ENCODE assay signal across 18 cellular contexts in the genomic region with DNA sequence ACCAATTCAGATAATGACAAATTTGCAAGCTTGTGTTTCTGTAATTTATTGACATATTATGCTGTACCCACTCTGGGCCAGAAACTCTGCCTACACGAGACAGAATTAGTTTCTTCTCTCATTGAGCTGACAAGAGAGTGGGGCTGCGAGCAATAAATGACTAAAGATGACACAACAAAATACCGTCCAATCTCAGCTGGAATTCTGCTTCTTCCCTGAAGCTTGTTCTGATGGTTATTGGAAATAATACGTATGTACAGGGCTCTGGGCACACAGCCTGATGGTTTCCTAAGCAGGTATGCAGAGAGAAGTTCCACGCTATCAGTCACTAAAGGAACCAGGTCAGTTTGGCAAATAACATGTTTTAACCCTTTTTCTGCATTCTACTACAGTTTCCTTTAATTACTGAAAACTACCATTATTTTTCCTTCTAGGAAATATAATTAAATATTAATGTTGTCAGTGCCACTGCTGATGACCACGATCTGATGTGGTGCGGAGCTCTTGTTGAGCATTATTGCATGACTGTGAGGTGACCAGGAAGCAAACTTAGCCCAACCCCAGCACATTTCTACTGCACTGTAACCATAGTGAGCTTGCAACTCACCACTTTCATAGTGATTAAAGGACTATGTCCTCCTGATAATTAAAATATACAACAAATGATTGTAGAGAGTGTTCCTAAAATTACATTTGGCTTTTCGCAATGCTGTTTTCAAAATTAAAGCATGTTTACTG.
DNase-seq lines count a peak whose midpoint lies in the region; ATAC-seq and TF ChIP-seq lines count a peak whose summit lies in the region.
"Had no signal": no experiment of that assay in that cellular context is flagged by ENCODE, and none has a peak within 500 bp of the region (broad histone marks: within the 10 kb centered on the region; RNA-seq: fewer than 3 reads in every experiment).

No MANE protein-coding gene starts in this region.

- no peak overlapping the region for H2AFZ ChIP-seq in GM23338

- no peaks in the 10 kb centered on the region for H3K4me1 ChIP-seq in GM23338 (ENCODE audit: insufficient read depth)
- H3K4me1 ChIP-seq in heart right ventricle = peaks cover 0 to 17% (median 0%) of the 10 kb centered on the region in 9 donors
- peaks cover 0 to 34% (median 7%) of the 10 kb centered on the region in 4 donors for H3K4me1 ChIP-seq in right lobe of liver
- peaks cover 0 to 20% (median 10%) of the 10 kb centered on the region in 3 donors for H3K4me1 ChIP-seq in skeletal muscle tissue (ENCODE audit: control insufficient read depth in 3 of 3, insufficient read depth in 3 of 3, low read length in 3 of 3)

- H3K79me2 ChIP-seq in GM23338 (replicated peaks; ENCODE audit: insufficient read depth) = no peaks in the 10 kb centered on the region

- H3K4me3 Mint-ChIP-seq in GM23338 = no peak overlapping the region
- H3K4me3 Mint-ChIP-seq: B cell; CD4-positive, CD25-positive, alpha-beta regulatory T cell had no signal

- DNase-seq in GM23338 (ENCODE audit: low spot score) = no peak
- DNase-seq in heart right ventricle = no peak
- DNase-seq in right lobe of liver = peak in 2 of 3 donors; percentile 29 to 66
- DNase-seq in NCI-H1048 (lab: John Stamatoyannopoulos, UW) = no peak
- no peak for DNase-seq in putamen (ENCODE audit: low spot score)
- DNase-seq in stimulated activated naive CD8-positive, alpha-beta T cell treated with anti-CD3 and anti-CD28 coated beads, Interleukin-15, Interleukin-2, amounts not matched to agents 100 U/mL and 50 U/mL, for 24 hours = no peak
- DNase-seq: ACHN; Calu3; CD4-positive, CD25-positive, alpha-beta regulatory T cell; NCI-H1417; NCI-H187 treated with DMSO at 0.1 percent for 48 hours; NCI-H446; NCI-H748 treated with DMSO at 0.1 percent for 48 hours; OCI-M1 had no signal

- H3F3A ChIP-seq in GM23338 (replicated peaks; ENCODE audit: low read depth) = no peaks in the 10 kb centered on the region

- H3K4me3 ChIP-seq in GM23338 = no peak overlapping the region
- H3K4me3 ChIP-seq in heart right ventricle = no peak overlapping the region
- H3K4me3 ChIP-seq in right lobe of liver = no peak overlapping the region
- peak overlapping the region in 1 of 3 donors; percentile 34 for H3K4me3 ChIP-seq in skeletal muscle tissue (ENCODE audit: low read length in 3 of 3)

- peaks cover 9% of the 10 kb centered on the region; the same call in 2 of the 3 replicates for H3K36me3 Mint-ChIP-seq in GM23338 (ENCODE audit: low read depth)

- peaks cover 5% of the 10 kb centered on the region; the same call in 2 of the 3 replicates for H3K9me3 Mint-ChIP-seq in GM23338

- H3K9me3 ChIP-seq in heart right ventricle (no peaks in the 10 kb centered on the region), right lobe of liver (no peaks in the 10 kb centered on the region), skeletal muscle tissue (ENCODE audit: control insufficient read depth in 3 of 3, low read length in 3 of 3) (no peaks in the 10 kb centered on the region)

- H3K9ac ChIP-seq in skeletal muscle tissue (ENCODE audit: low read depth in 1 of 3, low read length in 3 of 3) = peak overlapping the region in 1 of 3 donors; percentile 45

- TF ChIP-seq POLR2A in right lobe of liver (IDR thresholded peaks at IDR 0.05) = no peak

- no peak overlapping the region for H3K4me2 ChIP-seq in GM23338

- ATAC-seq in GM23338 (no peak), heart right ventricle (peak in 5 of 8 donors; percentile 65 to 82 (median 77)), right lobe of liver (peak; percentile 59 to 71 (median 64))
- ATAC-seq in stimulated activated naive CD8-positive, alpha-beta T cell treated with anti-CD3 and anti-CD28 coated beads, Interleukin-15, Interleukin-2, amounts not matched to agents 100 U/mL and 50 U/mL, for 24 hours = no peak
- ATAC-seq: HCT116 had no signal

- intact Hi-C loops in heart right ventricle (cut with DNase I) (loop anchor here in 1 of 10 donors (10.0 kb wide), 1 partner anchor 92 kb away; no protein-coding TSS in a partner anchor), right lobe of liver (cut with DNase I) (no loop called here)

- TF ChIP-seq CTCF in GM23338 (conservative IDR thresholded peaks at IDR 0.05; ENCODE audit: low read depth in 2 of 2) = no peak
- no peak for TF ChIP-seq CTCF in heart right ventricle (IDR thresholded peaks at IDR 0.05)
- no peak for TF ChIP-seq CTCF in right lobe of liver (IDR thresholded peaks at IDR 0.05)

- no peaks in the 10 kb centered on the region for H3K9me2 ChIP-seq in GM23338 (ENCODE audit: insufficient read depth)

- no peaks in the 10 kb centered on the region for H3K27me3 Mint-ChIP-seq in GM23338 (ENCODE audit: insufficient read depth, low read depth, poor library complexity)
- H3K27me3 Mint-ChIP-seq: B cell; CD4-positive, CD25-positive, alpha-beta regulatory T cell had no signal

- peaks cover 7% of the 10 kb centered on the region; the same call in 2 of the 3 replicates for H3K4me1 Mint-ChIP-seq in GM23338
- H3K4me1 Mint-ChIP-seq: B cell had no signal

- no peaks in the 10 kb centered on the region for H3K27me3 ChIP-seq in GM23338 (ENCODE audit: insufficient read depth)
- H3K27me3 ChIP-seq in heart right ventricle = no peaks in the 10 kb centered on the region
- no peaks in the 10 kb centered on the region for H3K27me3 ChIP-seq in right lobe of liver
- H3K27me3 ChIP-seq in skeletal muscle tissue (ENCODE audit: control insufficient read depth in 3 of 3, insufficient read depth in 3 of 3, low read length in 3 of 3) = no peaks in the 10 kb centered on the region

- H3K27ac ChIP-seq in GM23338 (ENCODE audit: low read depth) (peak overlapping the region; percentile 7; the same call in 1 of the 2 replicates), heart right ventricle (peak overlapping the region in 7 of 10 donors; percentile 0 to 56 (median 41)), right lobe of liver (peak overlapping the region; percentile 3 to 58 (median 41)), skeletal muscle tissue (ENCODE audit: low read depth, low read length) (peak overlapping the region; percentile 83)
- H3K27ac ChIP-seq: HL-60 had no signal

- no peak overlapping the region for H3K27ac Mint-ChIP-seq in GM23338
- H3K27ac Mint-ChIP-seq: B cell; CD4-positive, CD25-positive, alpha-beta regulatory T cell had no signal

- no peaks in the 10 kb centered on the region for H4K20me1 ChIP-seq in GM23338 (replicated peaks; ENCODE audit: insufficient read depth)

- no peaks in the 10 kb centered on the region for H3K36me3 ChIP-seq in GM23338 (ENCODE audit: insufficient read depth)
- no peaks in the 10 kb centered on the region for H3K36me3 ChIP-seq in heart right ventricle
- H3K36me3 ChIP-seq in right lobe of liver = no peaks in the 10 kb centered on the region
- no peaks in the 10 kb centered on the region for H3K36me3 ChIP-seq in skeletal muscle tissue (ENCODE audit: control insufficient read depth in 3 of 3, insufficient read depth in 3 of 3, low read length in 3 of 3)

- WGBS in heart right ventricle, 2 donors = 57 to 62% methylated on average over 8 of the region's 8 CpGs
- 40% methylated on average over 8 of the region's 8 CpGs for WGBS in right lobe of liver (ENCODE audit: insufficient coverage, low coverage, low lambda C conversion rate, missing lambda C conversion rate)

TF ChIP-seq in GM23338, 12 proteins besides CTCF, POLR2A, EP300 and RAD21 (continues in another document):
- TF ChIP-seq STAT1 (IDR thresholded peaks at IDR 0.05; ENCODE audit: unreplicated experiment) (no peak), ZNF331 (CRISPR knock-in tag; IDR thresholded peaks at IDR 0.05; ENCODE audit: low read depth) (no peak), POLR2AphosphoS5 (IDR thresholded peaks at IDR 0.05; ENCODE audit: low read depth) (no peak)

Comparison
In these comparisons a context has a peak if more than half of its experiments do, and no peak if none do; other contexts are left out.
1. ATAC-seq: peak in heart right ventricle (5 of 8) and right lobe of liver (4 of 4); none in GM23338 (single experiment) and stimulated activated naive CD8-positive, alpha-beta T cell treated with anti-CD3 and anti-CD28 coated beads, Interleukin-15, Interleukin-2, amounts not matched to agents 100 U/mL and 50 U/mL, for 24 hours (single experiment).
2. DNase-seq: peak in right lobe of liver (2 of 3); none in GM23338 (single experiment), heart right ventricle (0 of 2), NCI-H1048 (single experiment), putamen (single experiment) and stimulated activated naive CD8-positive, alpha-beta T cell treated with anti-CD3 and anti-CD28 coated beads, Interleukin-15, Interleukin-2, amounts not matched to agents 100 U/mL and 50 U/mL, for 24 hours (single experiment).
3. H3K27ac ChIP-seq: peak in every context shown above with its lines; median percentile 83 in skeletal muscle tissue; 41 in heart right ventricle; 41 in right lobe of liver; 7 in GM23338.